16 cellular contexts compared by ENCODE assay signal in genomic region chr2:240397924-240398611, GRCh38. TPM values are rescaled to one million over a fixed set of nuclear protein-coding genes. Genes with fewer than 3 reads are reported as not detected.
DNase-seq lines count a peak whose midpoint lies in the region; ATAC-seq and TF ChIP-seq lines count a peak whose summit lies in the region.
"Had no signal": no experiment of that assay in that cellular context is flagged by ENCODE, and none has a peak within 500 bp of the region (broad histone marks: within the 10 kb centered on the region; RNA-seq: fewer than 3 reads in every experiment).

No MANE protein-coding gene starts in this region.

- peaks cover 10% of the 10 kb centered on the region for H3K27me3 Mint-ChIP-seq in neural progenitor cell (ENCODE audit: insufficient read depth, low read depth)

- TF ChIP-seq CTCF in RWPE2 (IDR thresholded peaks at IDR 0.05; ENCODE audit: poor library complexity, severe bottlenecking) (no peak), fibroblast of mammary gland (conservative IDR thresholded peaks at IDR 0.05; ENCODE audit: control insufficient read depth, insufficient read depth, low read depth, low read length) (no peak), neural progenitor cell (IDR thresholded peaks at IDR 0.05) (no peak)

- peak; percentile 64 for DNase-seq in AG20443 (ENCODE audit: low spot score)
- peak; percentile 45 for DNase-seq in RWPE2 (ENCODE audit: low spot score)
- DNase-seq in fibroblast of mammary gland (ENCODE audit: low read depth): peak; percentile 8
- DNase-seq in neural progenitor cell (ENCODE audit: low spot score): no peak
- no peak for DNase-seq in nucleus accumbens (lab: John Stamatoyannopoulos, UW)
- DNase-seq in activated CD4-positive, CD25-positive, alpha-beta regulatory T cell treated with anti-CD3 and anti-CD28 coated beads, Interleukin-2, amount 50 U/mL, for 72 hours: no peak
- DNase-seq: activated gamma-delta T cell treated with Interleukin-2 at 50 U/mL for 16 hours, amygdala, Calu3, NCI-H1694 treated with DMSO at 0.1 percent for 48 hours, NCI-H446, retina, SHP77 treated with DMSO at 0.1 percent for 48 hours, T-helper 17 cell had no signal

- no peak overlapping the region for H3K4me3 ChIP-seq in RWPE2 (ENCODE audit: severe bottlenecking)
- H3K4me3 ChIP-seq in fibroblast of mammary gland (ENCODE audit: control insufficient read depth, low read depth, low read length): no peak overlapping the region
- no peak overlapping the region for H3K4me3 ChIP-seq in neural progenitor cell

- H3K27ac ChIP-seq in RWPE2 (ENCODE audit: poor library complexity, severe bottlenecking) (no peak overlapping the region), neural progenitor cell (no peak overlapping the region)

- H3K9ac ChIP-seq in neural progenitor cell: no peak overlapping the region

- H3K9me3 ChIP-seq in RWPE2 (ENCODE audit: severe bottlenecking): no peaks in the 10 kb centered on the region
- no peaks in the 10 kb centered on the region for H3K9me3 ChIP-seq in neural progenitor cell (ENCODE audit: low read depth)

- H3K27ac Mint-ChIP-seq in neural progenitor cell: peak overlapping the region; percentile 80
- H3K27ac Mint-ChIP-seq: T-helper 17 cell, WTC11 had no signal

- no peak overlapping the region for H2AFZ ChIP-seq in neural progenitor cell (replicated peaks)

- no peaks in the 10 kb centered on the region for H3K9me3 Mint-ChIP-seq in neural progenitor cell
- H3K9me3 Mint-ChIP-seq: WTC11 had no signal

- no peak overlapping the region for H3K4me2 ChIP-seq in neural progenitor cell

- no peak overlapping the region for H3K4me3 Mint-ChIP-seq in neural progenitor cell
- H3K4me3 Mint-ChIP-seq: T-helper 17 cell, WTC11 had no signal

- H3K27me3 ChIP-seq in RWPE2 (ENCODE audit: insufficient read depth, poor library complexity, severe bottlenecking) (no peaks in the 10 kb centered on the region), neural progenitor cell (no peaks in the 10 kb centered on the region)

- no peaks in the 10 kb centered on the region for H3K36me3 ChIP-seq in RWPE2 (ENCODE audit: low read depth)
- no peaks in the 10 kb centered on the region for H3K36me3 ChIP-seq in neural progenitor cell

- no peaks in the 10 kb centered on the region for H4K20me1 ChIP-seq in neural progenitor cell (ENCODE audit: low read depth)

- peaks cover 20% of the 10 kb centered on the region for H3K4me1 Mint-ChIP-seq in neural progenitor cell

- ATAC-seq in RWPE2 (ENCODE audit: low read depth) (no peak), HG03196 (IDR thresholded peaks at IDR 0.05; ENCODE audit: unreplicated experiment) (no peak)
- ATAC-seq: T-helper 17 cell, WTC11 had no signal

- no peaks in the 10 kb centered on the region for H3K36me3 Mint-ChIP-seq in neural progenitor cell
- H3K36me3 Mint-ChIP-seq: WTC11 had no signal

- H3K4me1 ChIP-seq in RWPE2 (ENCODE audit: insufficient read depth, poor library complexity, severe bottlenecking): no peaks in the 10 kb centered on the region
- peaks cover 5% of the 10 kb centered on the region for H3K4me1 ChIP-seq in neural progenitor cell

- no peaks in the 10 kb centered on the region for H3F3A ChIP-seq in neural progenitor cell (ENCODE audit: low read depth)

- no peaks in the 10 kb centered on the region for H3K79me2 ChIP-seq in neural progenitor cell (ENCODE audit: low read depth)

RNA-seq across cellular contexts. Expression of gene GPC1, which starts 37.4 kb away (rescaled TPM):
- total RNA-seq in neural progenitor cell (ENCODE audit: low replicate concordance): 14.2 and 65.0 TPM in 2 replicates

Comparison
In these comparisons a context has a peak if more than half of its experiments do, and no peak if none do; other contexts are left out.
1. DNase-seq: peak in AG20443 (single experiment), RWPE2 (single experiment) and fibroblast of mammary gland (single experiment); none in neural progenitor cell (single experiment), nucleus accumbens (0 of 56) and activated CD4-positive, CD25-positive, alpha-beta regulatory T cell treated with anti-CD3 and anti-CD28 coated beads, Interleukin-2, amount 50 U/mL, for 72 hours (single experiment).